Comparison of ENCODE assay signal across 1 cellular context in the genomic region with DNA sequence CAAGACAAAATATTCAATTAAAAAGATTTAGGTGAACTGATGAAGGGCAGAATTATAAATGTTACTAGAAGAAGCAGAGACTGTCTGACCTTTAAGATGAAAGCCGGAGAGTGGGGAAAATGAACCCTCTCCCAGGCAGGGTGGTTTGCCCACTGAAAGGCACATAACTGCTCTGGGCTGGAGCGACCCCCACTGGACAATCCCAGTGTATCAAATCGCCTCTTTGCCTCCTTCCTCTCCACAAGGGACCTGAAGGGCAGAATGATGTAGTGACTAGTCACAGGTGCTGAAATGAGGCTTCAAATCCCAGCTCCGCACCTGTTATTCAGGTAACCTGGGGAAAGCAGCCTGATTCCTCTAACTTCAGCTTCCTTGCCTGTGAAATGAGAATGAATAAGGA.
TF ChIP-seq lines count a peak whose summit lies in the region.

No MANE protein-coding gene starts in this region.

TF ChIP-seq in HEK293, 187 proteins besides CTCF, POLR2A, EP300 and RAD21 (continued from another document):
- TF ChIP-seq, protein P1, sequence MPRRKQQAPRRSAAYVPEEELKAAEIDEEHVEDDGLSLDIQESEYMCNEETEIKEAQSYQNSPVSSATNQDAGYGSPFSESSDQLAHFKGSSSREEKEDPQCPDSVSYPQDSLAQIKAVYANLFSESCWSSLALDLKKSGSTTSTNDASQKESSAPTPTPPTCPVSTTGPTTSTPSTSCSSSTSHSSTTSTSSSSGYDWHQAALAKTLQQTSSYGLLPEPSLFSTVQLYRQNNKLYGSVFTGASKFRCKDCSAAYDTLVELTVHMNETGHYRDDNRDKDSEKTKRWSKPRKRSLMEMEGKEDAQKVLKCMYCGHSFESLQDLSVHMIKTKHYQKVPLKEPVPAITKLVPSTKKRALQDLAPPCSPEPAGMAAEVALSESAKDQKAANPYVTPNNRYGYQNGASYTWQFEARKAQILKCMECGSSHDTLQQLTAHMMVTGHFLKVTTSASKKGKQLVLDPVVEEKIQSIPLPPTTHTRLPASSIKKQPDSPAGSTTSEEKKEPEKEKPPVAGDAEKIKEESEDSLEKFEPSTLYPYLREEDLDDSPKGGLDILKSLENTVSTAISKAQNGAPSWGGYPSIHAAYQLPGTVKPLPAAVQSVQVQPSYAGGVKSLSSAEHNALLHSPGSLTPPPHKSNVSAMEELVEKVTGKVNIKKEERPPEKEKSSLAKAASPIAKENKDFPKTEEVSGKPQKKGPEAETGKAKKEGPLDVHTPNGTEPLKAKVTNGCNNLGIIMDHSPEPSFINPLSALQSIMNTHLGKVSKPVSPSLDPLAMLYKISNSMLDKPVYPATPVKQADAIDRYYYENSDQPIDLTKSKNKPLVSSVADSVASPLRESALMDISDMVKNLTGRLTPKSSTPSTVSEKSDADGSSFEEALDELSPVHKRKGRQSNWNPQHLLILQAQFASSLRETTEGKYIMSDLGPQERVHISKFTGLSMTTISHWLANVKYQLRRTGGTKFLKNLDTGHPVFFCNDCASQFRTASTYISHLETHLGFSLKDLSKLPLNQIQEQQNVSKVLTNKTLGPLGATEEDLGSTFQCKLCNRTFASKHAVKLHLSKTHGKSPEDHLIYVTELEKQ (tag by site-specific recombination; IDR thresholded peaks at IDR 0.05; ENCODE audit: borderline replicate concordance) = no peak
